In the genomic region with DNA sequence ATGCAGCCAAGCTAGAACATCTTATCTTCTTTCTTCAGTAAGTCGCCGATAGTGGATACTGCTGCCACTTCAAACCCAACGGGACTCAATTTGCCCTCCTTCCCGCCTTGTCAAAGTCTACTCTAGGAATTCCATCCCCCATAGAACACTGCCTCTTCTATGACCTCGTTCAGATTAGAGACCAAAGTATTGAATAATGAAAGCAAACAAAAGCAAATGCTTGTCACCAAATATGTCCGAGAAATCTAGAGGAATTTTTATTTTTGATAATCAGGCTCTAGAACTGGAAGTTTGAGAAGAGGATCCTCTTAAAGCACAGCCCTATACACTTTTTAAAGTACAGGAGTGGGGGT, we compare ENCODE assay signal across 8 cellular contexts. TPM values are rescaled to one million over a fixed set of nuclear protein-coding genes. Genes with fewer than 3 reads are reported as not detected.
DNase-seq lines count a peak whose midpoint lies in the region; ATAC-seq and TF ChIP-seq lines count a peak whose summit lies in the region.

No MANE protein-coding gene starts in this region.

- peaks cover 35% of the 10 kb centered on the region for H3K4me1 Mint-ChIP-seq in stimulated activated effector memory CD8-positive, alpha-beta T cell treated with anti-CD3 and anti-CD28 coated beads, Interleukin-12 subunit alpha, Interleukin-12 subunit beta, amount 100 ng/mL, for 72 hours

- peak; percentile 100 for DNase-seq in NCI-H2107 treated with DMSO at 0.1 percent for 48 hours (lab: John Stamatoyannopoulos, UW; ENCODE audit: unreplicated experiment)
- no peak for DNase-seq in NCI-H2107 (lab: John Stamatoyannopoulos, UW)
- DNase-seq in hepatic stellate cell (ENCODE audit: low spot score), result peak; percentile 32
- DNase-seq in stimulated activated effector memory CD8-positive, alpha-beta T cell treated with anti-CD3 and anti-CD28 coated beads, Interleukin-12 subunit alpha, Interleukin-12 subunit beta, amount 100 ng/mL, for 72 hours (ENCODE audit: low spot score in 2 of 2), result no peak
- no peak for DNase-seq in HEK293T (ENCODE audit: extremely low spot score)
- no peak for DNase-seq in NCI-H1694 treated with DMSO at 0.1 percent for 48 hours (lab: John Stamatoyannopoulos, UW)
- DNase-seq in ureter (ENCODE audit: low spot score), result no peak

- no peak for ATAC-seq in stimulated activated effector memory CD8-positive, alpha-beta T cell treated with anti-CD3 and anti-CD28 coated beads, Interleukin-12 subunit alpha, Interleukin-12 subunit beta, amount 100 ng/mL, for 72 hours

- CTCF ChIA-PET in HEK293T (lab: Yijun Ruan, JAX), result no interaction called here

- peak overlapping the region; percentile 83 for H3K4me3 Mint-ChIP-seq in stimulated activated effector memory CD8-positive, alpha-beta T cell treated with anti-CD3 and anti-CD28 coated beads, Interleukin-12 subunit alpha, Interleukin-12 subunit beta, amount 100 ng/mL, for 72 hours

- POLR2A ChIA-PET in HEK293T (lab: Yijun Ruan, JAX), result no interaction called here

- H3K9me3 Mint-ChIP-seq in stimulated activated effector memory CD8-positive, alpha-beta T cell treated with anti-CD3 and anti-CD28 coated beads, Interleukin-12 subunit alpha, Interleukin-12 subunit beta, amount 100 ng/mL, for 72 hours, result no peaks in the 10 kb centered on the region

- peaks cover 53% of the 10 kb centered on the region for H3K36me3 Mint-ChIP-seq in stimulated activated effector memory CD8-positive, alpha-beta T cell treated with anti-CD3 and anti-CD28 coated beads, Interleukin-12 subunit alpha, Interleukin-12 subunit beta, amount 100 ng/mL, for 72 hours

- TF ChIP-seq CTCF in WI38 (IDR thresholded peaks at IDR 0.05; ENCODE audit: low read depth, low read length), result no peak

- H3K27ac Mint-ChIP-seq in stimulated activated effector memory CD8-positive, alpha-beta T cell treated with anti-CD3 and anti-CD28 coated beads, Interleukin-12 subunit alpha, Interleukin-12 subunit beta, amount 100 ng/mL, for 72 hours, result peak overlapping the region; percentile 82

- peak overlapping the region; percentile 78 for H3K4me3 ChIP-seq in WI38 (ENCODE audit: low read depth, low read length)

TF ChIP-seq in HEK293T, 16 proteins besides CTCF, POLR2A, EP300 and RAD21:
- TF ChIP-seq BHLHE40 (IDR thresholded peaks at IDR 0.05; ENCODE audit: borderline replicate concordance), result no peak
- TF ChIP-seq NFRKB (IDR thresholded peaks at IDR 0.05), result no peak
- TF ChIP-seq ARNT (IDR thresholded peaks at IDR 0.05), result no peak
- TF ChIP-seq TARDBP (IDR thresholded peaks at IDR 0.05), result no peak
- TF ChIP-seq SP1 (IDR thresholded peaks at IDR 0.05), result no peak
- TF ChIP-seq SUZ12 (IDR thresholded peaks at IDR 0.05), result no peak
- no peak for TF ChIP-seq FOXA1 (IDR thresholded peaks at IDR 0.05)
- no peak for TF ChIP-seq FOXM1 (IDR thresholded peaks at IDR 0.05; ENCODE audit: borderline replicate concordance)
- no peak for TF ChIP-seq FOXK2 (IDR thresholded peaks at IDR 0.05)
- TF ChIP-seq HDGF (IDR thresholded peaks at IDR 0.05; ENCODE audit: borderline replicate concordance), result no peak
- no peak for TF ChIP-seq LEF1 (IDR thresholded peaks at IDR 0.05; ENCODE audit: borderline replicate concordance)
- no peak for TF ChIP-seq PKNOX1 (IDR thresholded peaks at IDR 0.05)
- TF ChIP-seq CTBP1 (IDR thresholded peaks at IDR 0.05; ENCODE audit: borderline replicate concordance), result no peak
- no peak for TF ChIP-seq L3MBTL2 (conservative IDR thresholded peaks at IDR 0.05)
- TF ChIP-seq ELF4 (IDR thresholded peaks at IDR 0.05), result no peak

RNA-seq across cellular contexts. Expression of gene RRAGC, which starts 0.9 kb away (rescaled TPM):
- 22.0 TPM for total RNA-seq in ureter

RNA-seq across cellular contexts. Expression of gene MYCBP, which starts 12.7 kb away (rescaled TPM):
- 29.6 TPM for total RNA-seq in ureter

RNA-seq across cellular contexts. Expression of gene GJA9, which starts 20.9 kb away (rescaled TPM):
- total RNA-seq in ureter, result 0.42 TPM

Comparison
In these comparisons a context has a peak if more than half of its experiments do, and no peak if none do; other contexts are left out.
1. DNase-seq: peak in NCI-H2107 treated with DMSO at 0.1 percent for 48 hours (single experiment) and hepatic stellate cell (single experiment); none in NCI-H2107 (single experiment), stimulated activated effector memory CD8-positive, alpha-beta T cell treated with anti-CD3 and anti-CD28 coated beads, Interleukin-12 subunit alpha, Interleukin-12 subunit beta, amount 100 ng/mL, for 72 hours (0 of 2), HEK293T (single experiment), NCI-H1694 treated with DMSO at 0.1 percent for 48 hours (single experiment) and ureter (single experiment).